ENCODE assay signal across 28 cellular contexts in the genomic region with DNA sequence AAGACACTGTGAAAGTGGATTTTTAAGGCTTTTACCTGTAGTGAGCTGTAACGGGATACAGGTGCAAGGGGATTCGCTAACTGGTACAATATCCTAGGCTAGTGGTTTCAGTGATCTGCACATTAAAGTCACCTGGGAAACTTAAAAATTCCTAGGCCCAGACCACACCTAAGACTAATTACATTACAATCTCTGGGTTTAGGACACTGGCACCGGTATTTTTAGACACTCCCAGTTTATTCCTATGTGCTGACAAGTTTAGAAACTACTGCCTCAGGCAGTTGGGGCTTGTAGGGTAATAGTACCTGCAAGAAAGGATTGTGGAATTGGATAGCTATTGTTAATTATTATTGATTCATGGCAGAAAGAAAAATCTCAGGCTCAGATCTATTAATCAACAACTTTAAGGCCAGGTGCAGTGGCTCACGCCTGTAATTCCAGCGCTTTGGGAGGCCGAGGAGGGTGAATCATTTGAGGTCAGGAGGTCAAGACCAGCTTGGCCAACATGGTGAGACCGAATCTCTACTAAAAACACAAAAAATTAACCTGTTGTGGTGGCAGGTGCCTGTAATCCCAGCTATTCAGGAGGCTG. TPM values are rescaled to one million over a fixed set of nuclear protein-coding genes. Genes with fewer than 3 reads are reported as not detected.
A peak's percentile ranks its signal among the peaks of the same experiment; 100 is the strongest.
DNase-seq lines count a peak whose midpoint lies in the region; ATAC-seq and TF ChIP-seq lines count a peak whose summit lies in the region.
"Had no signal": no experiment of that assay in that cellular context is flagged by ENCODE, and none has a peak within 500 bp of the region (broad histone marks: within the 10 kb centered on the region; RNA-seq: fewer than 3 reads in every experiment).

No MANE protein-coding gene starts in this region.

- intact Hi-C loops in mammary epithelial cell (cut with micrococcal nuclease) = no loop called here
- intact Hi-C loops in breast epithelium (cut with DNase I; ENCODE audit: low total_unique reads) = no loop called here
- intact Hi-C loops in left ventricle myocardium superior (cut with micrococcal nuclease) = no loop called here

- H3K4me1 ChIP-seq in mammary epithelial cell (ENCODE audit: insufficient read depth, low read length) (peaks cover 8% of the 10 kb centered on the region), breast epithelium (no peaks in the 10 kb centered on the region)
- H3K4me1 ChIP-seq: Peyer's patch, SJSA1 had no signal

- no peak overlapping the region for H2AFZ ChIP-seq in mammary epithelial cell (ENCODE audit: low read depth, low read length)

- H3K4me1 Mint-ChIP-seq in mesothelial cell of epicardium = no peaks in the 10 kb centered on the region

- DNase-seq in mammary epithelial cell = peak; percentile 26
- no peak for DNase-seq in breast epithelium (ENCODE audit: low spot score in 2 of 2)
- DNase-seq in epithelial cell of esophagus (ENCODE audit: low read depth) = peak; percentile 21
- peak; percentile 94 for DNase-seq in kidney tubule cell (ENCODE audit: low spot score)
- DNase-seq in renal cortical epithelial cell (ENCODE audit: low read depth) = peak; percentile 98
- no peak for DNase-seq in left ventricle myocardium superior
- DNase-seq in mesothelial cell of epicardium (ENCODE audit: low spot score in 2 of 2, unreplicated experiment in 2 of 2) = no peak
- DNase-seq: AML-193; C1 segment of cervical spinal cord; CD8-positive, alpha-beta T cell; EL; GF-D8; H7; KBM-7; NCI-H1092 treated with DMSO at 0.1 percent for 48 hours; NCI-H1436 treated with DMSO at 0.1 percent for 48 hours; NCI-H1930; NCI-H2227 treated with DMSO at 0.1 percent for 48 hours; NCI-H510A treated with DMSO at 0.1 percent for 48 hours; NCI-H774; NK-92 treated with Interleukin-12 subunit alpha and Interleukin-12 subunit beta, amount 100 ng/mL, for 24 hours; Peyer's patch had no signal

- no peak overlapping the region for H3K27ac ChIP-seq in mammary epithelial cell (ENCODE audit: insufficient read depth, low read depth, low read length)
- no peak overlapping the region for H3K27ac ChIP-seq in breast epithelium
- H3K27ac ChIP-seq: 22Rv1, HL-60, Peyer's patch, SJSA1 had no signal

- H3K36me3 ChIP-seq in mammary epithelial cell (ENCODE audit: insufficient read depth, low read length) = no peaks in the 10 kb centered on the region
- H3K36me3 ChIP-seq in breast epithelium = no peaks in the 10 kb centered on the region
- H3K36me3 ChIP-seq: Peyer's patch, SJSA1 had no signal

- CTCF ChIA-PET in mammary epithelial cell (lab: Charles Lee; ENCODE audit: low non-redundant PET) = no interaction called here

- H3K79me2 ChIP-seq in mammary epithelial cell (ENCODE audit: insufficient read depth, low read length) = no peaks in the 10 kb centered on the region

- peaks cover 4% of the 10 kb centered on the region for H3K9me3 Mint-ChIP-seq in mesothelial cell of epicardium
- H3K9me3 Mint-ChIP-seq: CD8-positive, alpha-beta T cell had no signal

- TF ChIP-seq CTCF in mammary epithelial cell (conservative IDR thresholded peaks at IDR 0.05 in 1 of 2, IDR thresholded peaks at IDR 0.05 in 1 of 2; ENCODE audit: extremely low read depth in 1 of 2, insufficient read depth in 1 of 2, low read depth in 1 of 2, low read length in 2 of 2) (no peak), breast epithelium (IDR thresholded peaks at IDR 0.05) (no peak), epithelial cell of esophagus (IDR thresholded peaks at IDR 0.05; ENCODE audit: insufficient read depth, low read depth, low read length, missing control alignments) (no peak), mesothelial cell of epicardium (IDR thresholded peaks at IDR 0.05; ENCODE audit: unreplicated experiment) (no peak)

- ATAC-seq in HG03571 (IDR thresholded peaks at IDR 0.05; ENCODE audit: unreplicated experiment) = no peak
- ATAC-seq in left ventricle myocardium superior = no peak
- ATAC-seq: CD8-positive, alpha-beta T cell; Right ventricle myocardium inferior had no signal

- H3K27me3 ChIP-seq in mammary epithelial cell (ENCODE audit: insufficient read depth, low read length) (no peaks in the 10 kb centered on the region), breast epithelium (no peaks in the 10 kb centered on the region)
- H3K27me3 ChIP-seq: Peyer's patch, SJSA1 had no signal

- no peak overlapping the region for H3K4me2 ChIP-seq in mammary epithelial cell (ENCODE audit: insufficient read depth, low read depth, low read length)

- no peaks in the 10 kb centered on the region for H3K9me3 ChIP-seq in mammary epithelial cell (replicated peaks; ENCODE audit: insufficient read depth, low read length)
- H3K9me3 ChIP-seq in breast epithelium = peaks cover 0 to 7% of the 10 kb centered on the region in 2 donors
- H3K9me3 ChIP-seq: Peyer's patch, SJSA1 had no signal

- H3K4me3 ChIP-seq in mammary epithelial cell (replicated peaks in 1 of 3; ENCODE audit: insufficient read depth in 1 of 3, low read depth in 2 of 3, low read length in 3 of 3) (no peak overlapping the region), breast epithelium (no peak overlapping the region), epithelial cell of esophagus (ENCODE audit: low read length) (no peak overlapping the region)
- H3K4me3 ChIP-seq: Peyer's patch, SJSA1 had no signal

- no TSS peak for BruUV-seq in mammary epithelial cell (replicated peaks; lab: Mats Ljungman, UMichigan)

- no peak overlapping the region for H3K4me3 Mint-ChIP-seq in mesothelial cell of epicardium
- H3K4me3 Mint-ChIP-seq: CD8-positive, alpha-beta T cell had no signal

- H3K9ac ChIP-seq in mammary epithelial cell (ENCODE audit: insufficient read depth, low read length) = no peak overlapping the region

- H3K36me3 Mint-ChIP-seq in mesothelial cell of epicardium = no peaks in the 10 kb centered on the region
- H3K36me3 Mint-ChIP-seq: CD8-positive, alpha-beta T cell had no signal

- H3K27ac Mint-ChIP-seq in mesothelial cell of epicardium = no peak overlapping the region
- H3K27ac Mint-ChIP-seq: CD8-positive, alpha-beta T cell had no signal

- WGBS in mammary epithelial cell (ENCODE audit: low coverage, missing lambda C conversion rate) = 63% methylated on average over 7 of the region's 7 CpGs

- H3K27me3 Mint-ChIP-seq in mesothelial cell of epicardium (ENCODE audit: low read depth) = peaks cover 2% of the 10 kb centered on the region

- no peaks in the 10 kb centered on the region for H4K20me1 ChIP-seq in mammary epithelial cell (ENCODE audit: insufficient read depth, low read length)

- in situ Hi-C loops in mammary epithelial cell (cut with MboI; ENCODE audit: low sequenced_read_pairs in 2 of 2) = no loop called here

- dilution Hi-C loops in mammary epithelial cell (cut with HindIII; ENCODE audit: low sequenced_read_pairs) = no loop called here

- TF ChIP-seq POLR2A in breast epithelium (IDR thresholded peaks at IDR 0.05) = no peak

RNA-seq across cellular contexts. Expression of a gene that starts 50.4 kb away (rescaled TPM):
- total RNA-seq in mammary epithelial cell (not detected), breast epithelium (not detected), renal cortical epithelial cell (3.2 TPM in 1 of 2 replicates, not detected in the other), left ventricle myocardium superior (not detected), mesothelial cell of epicardium (0.02 TPM in 2 of 3 replicates, not detected in the other)
- not detected for polyA plus RNA-seq in mammary epithelial cell
- not detected for polyA minus RNA-seq in mammary epithelial cell
- total RNA-seq: CD8-positive, alpha-beta T cell; HT-29; Right ventricle myocardium inferior; SJSA1 had no signal

Comparison
In these comparisons a context has a peak if more than half of its experiments do, and no peak if none do; other contexts are left out.
1. DNase-seq: peak in mammary epithelial cell (single experiment), epithelial cell of esophagus (single experiment), kidney tubule cell (single experiment) and renal cortical epithelial cell (single experiment); none in breast epithelium (0 of 2), left ventricle myocardium superior (single experiment) and mesothelial cell of epicardium (0 of 2).